In genomic region chr20:4084721-4085120, GRCh38 we compare ENCODE assay signal across 10 cellular contexts.
DNase-seq lines count a peak whose midpoint lies in the region; ATAC-seq and TF ChIP-seq lines count a peak whose summit lies in the region.
"Had no signal": no experiment of that assay in that cellular context is flagged by ENCODE, and none has a peak within 500 bp of the region (broad histone marks: within the 10 kb centered on the region; RNA-seq: fewer than 3 reads in every experiment).

No MANE protein-coding gene starts in this region.

- peak overlapping the region; percentile 67; the same call in 1 of the 2 replicates for H3K9ac ChIP-seq in HCT116 (ENCODE audit: low read length)

- H3K4me3 ChIP-seq in HCT116 (replicated peaks in 1 of 2; ENCODE audit: low read depth in 1 of 2, low read length in 2 of 2) = no peak overlapping the region
- H3K4me3 ChIP-seq: cardiac muscle cell had no signal

- H3K79me2 ChIP-seq in HCT116 (ENCODE audit: insufficient read depth, low read length) = no peaks in the 10 kb centered on the region

- peaks cover 5 to 27% of the 10 kb centered on the region in 2 experiments; a peak in 3 of 4 replicates for H3K4me1 ChIP-seq in HCT116 (ENCODE audit: control insufficient read depth in 1 of 2, insufficient read depth in 2 of 2, low read length in 2 of 2)

- TF ChIP-seq POLR2A in HCT116 (IDR thresholded peaks at IDR 0.05; ENCODE audit: borderline replicate concordance, extremely low read depth, insufficient read depth, insufficient read length) = no peak

- no peak for TF ChIP-seq RAD21 in HCT116 (IDR thresholded peaks at IDR 0.05; ENCODE audit: low read depth)

- no peaks in the 10 kb centered on the region for H4K20me1 ChIP-seq in HCT116 (ENCODE audit: insufficient read depth)

- no TSS peak for BruUV-seq in HCT116 (replicated peaks; lab: Mats Ljungman, UMichigan)

- H3K4me3 Mint-ChIP-seq in T-helper 2 cell treated with Interferon-gamma antibody and Interleukin-4, amounts not matched to agents 5 μg/mL and 100 μg/mL, for 36 hours = peak overlapping the region; percentile 60
- H3K4me3 Mint-ChIP-seq in activated naive CD8-positive, alpha-beta T cell = peak overlapping the region; percentile 4
- peak overlapping the region in 1 of 3 experiments; percentile 42 for H3K4me3 Mint-ChIP-seq in nephron

- no peak overlapping the region for H3K27ac ChIP-seq in HCT116 (ENCODE audit: low read depth, low read length)
- H3K27ac ChIP-seq: cardiac muscle cell had no signal

- H3K4me2 ChIP-seq in HCT116 (ENCODE audit: low read length) = peak overlapping the region; percentile 85

- H3K9me3 Mint-ChIP-seq in T-helper 2 cell treated with Interferon-gamma antibody and Interleukin-4, amounts not matched to agents 5 μg/mL and 100 μg/mL, for 36 hours = peaks cover 9% of the 10 kb centered on the region
- peaks cover 4% of the 10 kb centered on the region for H3K9me3 Mint-ChIP-seq in activated naive CD8-positive, alpha-beta T cell (ENCODE audit: low read depth)
- H3K9me3 Mint-ChIP-seq in nephron = peaks cover 11% of the 10 kb centered on the region

- no peak overlapping the region for H2AFZ ChIP-seq in HCT116 (ENCODE audit: low read depth, low read length, poor library complexity, severe bottlenecking)

- CTCF ChIA-PET in HCT116 (lab: Charles Lee) = interaction anchor here (0.5 to 1.6 kb wide), 19 partner anchors 8 to 471 kb away, joined by 3 to 16 read pairs (median 4); partner anchors contain the start of gene RNF24

- POLR2A ChIA-PET in HCT116 (lab: Charles Lee) = interaction anchor here (0.8 kb wide), 1 partner anchor 53 kb away, joined by 3 read pairs; no protein-coding TSS in a partner anchor

- H3K36me3 ChIP-seq in HCT116 (ENCODE audit: control insufficient read depth in 1 of 2, insufficient read depth in 2 of 2, low read length in 2 of 2) = no peaks in the 10 kb centered on the region
- H3K36me3 ChIP-seq: cardiac muscle cell, Peyer's patch had no signal

- H3K27ac Mint-ChIP-seq in T-helper 2 cell treated with Interferon-gamma antibody and Interleukin-4, amounts not matched to agents 5 μg/mL and 100 μg/mL, for 36 hours = peak overlapping the region; percentile 79
- peak overlapping the region; percentile 77 for H3K27ac Mint-ChIP-seq in activated naive CD8-positive, alpha-beta T cell
- H3K27ac Mint-ChIP-seq in nephron = peak overlapping the region in 2 of 3 experiments; percentile 48 to 72

- ATAC-seq in HCT116 (no peak), GM19455 (IDR thresholded peaks at IDR 0.05; ENCODE audit: unreplicated experiment) (no peak), GM18517 (IDR thresholded peaks at IDR 0.05; ENCODE audit: unreplicated experiment) (no peak)

- RAD21 ChIA-PET in HCT116 (lab: Charles Lee; ENCODE audit: low non-redundant PET in 1 of 2, low total read pairs in 2 of 2, uncharacterized antibody in 2 of 2, unreplicated experiment in 2 of 2) = interaction anchor here (0.7 to 1.1 kb wide), 5 partner anchors 8 to 408 kb away, joined by 3 to 5 read pairs (median 4); no protein-coding TSS in a partner anchor

- no peaks in the 10 kb centered on the region for H3K27me3 ChIP-seq in HCT116 (ENCODE audit: insufficient read depth, low read length)
- H3K27me3 ChIP-seq: cardiac muscle cell, Peyer's patch had no signal

- H3K27me3 Mint-ChIP-seq in T-helper 2 cell treated with Interferon-gamma antibody and Interleukin-4, amounts not matched to agents 5 μg/mL and 100 μg/mL, for 36 hours (ENCODE audit: low read depth) = no peaks in the 10 kb centered on the region
- H3K27me3 Mint-ChIP-seq in activated naive CD8-positive, alpha-beta T cell = no peaks in the 10 kb centered on the region
- no peaks in the 10 kb centered on the region for H3K27me3 Mint-ChIP-seq in nephron (ENCODE audit: low read depth)

- H3K9me2 ChIP-seq in HCT116 (ENCODE audit: insufficient read depth) = no peaks in the 10 kb centered on the region

- H3K4me1 Mint-ChIP-seq in T-helper 2 cell treated with Interferon-gamma antibody and Interleukin-4, amounts not matched to agents 5 μg/mL and 100 μg/mL, for 36 hours (ENCODE audit: low read depth) = peaks cover 40% of the 10 kb centered on the region
- H3K4me1 Mint-ChIP-seq in activated naive CD8-positive, alpha-beta T cell (ENCODE audit: low read depth) = peaks cover 37% of the 10 kb centered on the region
- peaks cover 26% of the 10 kb centered on the region for H3K4me1 Mint-ChIP-seq in nephron

- DNase-seq in T-helper 2 cell treated with Interferon-gamma antibody and Interleukin-4, amounts not matched to agents 5 μg/mL and 100 μg/mL, for 36 hours (ENCODE audit: low spot score) = no peak
- DNase-seq in T-helper 2 cell (no peak), HCT116 (ENCODE audit: low read depth, low spot score) (no peak), islet precursor cell (no peak)

- intact Hi-C loops in HCT116 (cut with micrococcal nuclease) = loop anchor here (1.0 to 5.0 kb wide), 4 partner anchors 70 to 408 kb away; partner anchors contain the start of genes CENPB and PANK2

- H3K9me3 ChIP-seq in HCT116 (ENCODE audit: control insufficient read depth in 1 of 2, insufficient read depth in 1 of 2, low read depth in 1 of 2, low read length in 2 of 2) = no peaks in the 10 kb centered on the region
- H3K9me3 ChIP-seq: Peyer's patch had no signal

- peaks cover 8% of the 10 kb centered on the region for H3K36me3 Mint-ChIP-seq in T-helper 2 cell treated with Interferon-gamma antibody and Interleukin-4, amounts not matched to agents 5 μg/mL and 100 μg/mL, for 36 hours (ENCODE audit: low read depth)
- H3K36me3 Mint-ChIP-seq in activated naive CD8-positive, alpha-beta T cell = peaks cover 6% of the 10 kb centered on the region
- H3K36me3 Mint-ChIP-seq in nephron (ENCODE audit: low read depth) = peaks cover 8% of the 10 kb centered on the region

- TF ChIP-seq CTCF in HCT116 (IDR thresholded peaks at IDR 0.05 in 2 of 3, conservative IDR thresholded peaks at IDR 0.05 in 1 of 3; ENCODE audit: borderline replicate concordance in 1 of 3, insufficient read depth in 1 of 3, low read depth in 2 of 3, low read length in 2 of 3) (no peak), nephron (IDR thresholded peaks at IDR 0.05; ENCODE audit: unreplicated experiment in 3 of 3) (no peak)

TF ChIP-seq in HCT116, 20 proteins besides CTCF, POLR2A, EP300 and RAD21 (continues in another document):
- TF ChIP-seq YY1 (IDR thresholded peaks at IDR 0.05; ENCODE audit: extremely low read depth, insufficient replicate concordance, low read depth, low read length) (no peak), ZNF274 (IDR thresholded peaks at IDR 0.05; ENCODE audit: low read depth, low read length) (no peak), TCF7L2 (IDR thresholded peaks at IDR 0.05; ENCODE audit: borderline replicate concordance, extremely low read depth, insufficient read depth, insufficient read length) (no peak), ATF3 (IDR thresholded peaks at IDR 0.05) (no peak), SP1 (IDR thresholded peaks at IDR 0.05; ENCODE audit: low read depth) (no peak), CBX3 (IDR thresholded peaks at IDR 0.05; ENCODE audit: low read depth) (no peak), EZH2 (IDR thresholded peaks at IDR 0.05) (no peak), CEBPB (IDR thresholded peaks at IDR 0.05; ENCODE audit: low read depth) (no peak), POLR2AphosphoS5 (IDR thresholded peaks at IDR 0.05; ENCODE audit: low read depth, low read length) (no peak), MAX (IDR thresholded peaks at IDR 0.05) (no peak), SIN3A (IDR thresholded peaks at IDR 0.05; ENCODE audit: low read depth) (no peak), ZFX (IDR thresholded peaks at IDR 0.05) (no peak), FOSL1 (IDR thresholded peaks at IDR 0.05; ENCODE audit: low read depth) (no peak), ELF1 (IDR thresholded peaks at IDR 0.05; ENCODE audit: borderline replicate concordance, low read depth) (no peak), JUND (IDR thresholded peaks at IDR 0.05) (no peak), REST (IDR thresholded peaks at IDR 0.05; ENCODE audit: low read depth) (no peak)
